8 cellular contexts compared by ENCODE assay signal in the genomic region with DNA sequence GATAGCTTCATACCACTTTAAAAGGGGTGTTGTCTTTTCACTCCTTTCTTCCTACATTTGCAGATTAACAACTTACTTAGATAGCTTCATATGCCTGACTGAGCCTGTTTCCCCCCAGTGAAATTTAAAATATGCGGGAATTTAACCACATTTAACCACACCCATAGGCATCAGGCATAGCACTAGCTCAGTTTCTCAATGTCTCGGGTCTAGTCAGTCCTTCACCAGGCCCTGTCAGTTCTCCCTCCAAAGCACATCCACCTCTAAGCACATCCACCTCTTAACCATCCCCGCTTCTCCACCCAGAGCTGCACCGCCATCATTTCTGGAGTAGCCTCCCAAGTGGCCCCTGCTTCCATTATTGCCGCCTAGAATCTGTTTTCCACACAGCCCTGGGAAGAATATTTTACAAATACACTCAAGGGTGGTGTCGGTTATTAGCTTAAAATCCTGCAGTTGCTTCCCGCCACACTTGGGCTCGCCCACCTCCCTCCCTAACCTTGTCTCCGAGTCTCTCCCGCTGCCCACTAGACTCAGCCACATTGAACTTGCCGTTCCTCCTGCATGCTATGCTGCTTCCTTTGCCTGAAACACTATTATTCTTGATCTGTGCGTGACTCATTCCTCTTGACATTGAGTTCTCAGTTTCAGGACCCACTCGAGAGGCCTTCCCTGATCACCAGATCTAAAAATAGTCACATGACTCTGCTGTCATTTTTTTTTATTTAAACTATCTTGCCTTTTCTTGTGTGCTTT.
A peak's percentile ranks its signal among the peaks of the same experiment; 100 is the strongest.
DNase-seq lines count a peak whose midpoint lies in the region; ATAC-seq, FAIRE-seq and TF ChIP-seq lines count a peak whose summit lies in the region.

No MANE protein-coding gene starts in this region.

- no peak overlapping the region for H2BK5ac ChIP-seq in H9 (ENCODE audit: insufficient read length, low read length)

- H3K79me2 ChIP-seq in PC-9 (ENCODE audit: low read depth) (no peaks in the 10 kb centered on the region), fibroblast of lung (ENCODE audit: control insufficient read depth, insufficient read depth, low read length) (peaks cover 62% of the 10 kb centered on the region), H9 (ENCODE audit: insufficient read depth, low read length) (no peaks in the 10 kb centered on the region; the same call in 1 of the 2 replicates)

- H3K4me1 Mint-ChIP-seq in activated CD8-positive, alpha-beta memory T cell treated with anti-CD3 and anti-CD28 coated beads, Interleukin-2, amount 10 ng/mL, durations not matched to agents 7 days and 5 days, result peaks cover 22% of the 10 kb centered on the region
- H3K4me1 Mint-ChIP-seq in H9, result peaks cover 19 to 27% of the 10 kb centered on the region in 2 experiments

- no peak overlapping the region for H3K14ac ChIP-seq in H9 (ENCODE audit: insufficient read depth, low read length)

- no peak overlapping the region for H4K5ac ChIP-seq in H9 (ENCODE audit: insufficient read length, low read depth, low read length)

- no peak for DNase-seq in activated CD8-positive, alpha-beta memory T cell treated with anti-CD3 and anti-CD28 coated beads, Interleukin-2, amount 10 ng/mL, durations not matched to agents 7 days and 5 days
- DNase-seq in activated CD8-positive, alpha-beta memory T cell treated with anti-CD3 and anti-CD28 coated beads, Interleukin-2, amount 50 U/mL, for 48 hours, result no peak
- DNase-seq in PC-9 (peak; percentile 60 to 71), fibroblast of lung (ENCODE audit: low read depth in 2 of 2) (peak; percentile 72 to 94), H9 (no peak), pancreas (no peak)
- DNase-seq in stimulated activated CD4-positive, alpha-beta T cell treated with anti-CD3 and anti-CD28 coated beads, Interleukin-4, amount 100 ng/mL, for 4 hours, result peak; percentile 4 to 6

- H3K9me3 Mint-ChIP-seq in activated CD8-positive, alpha-beta memory T cell treated with anti-CD3 and anti-CD28 coated beads, Interleukin-2, amount 10 ng/mL, durations not matched to agents 7 days and 5 days (ENCODE audit: low read depth), result no peaks in the 10 kb centered on the region
- no peaks in the 10 kb centered on the region; a peak in 1 of 5 replicates for H3K9me3 Mint-ChIP-seq in H9

- H3K36me3 Mint-ChIP-seq in activated CD8-positive, alpha-beta memory T cell treated with anti-CD3 and anti-CD28 coated beads, Interleukin-2, amount 10 ng/mL, durations not matched to agents 7 days and 5 days, result no peaks in the 10 kb centered on the region
- H3K36me3 Mint-ChIP-seq in H9 (ENCODE audit: insufficient read depth in 1 of 3, low read depth in 3 of 3), result peaks cover 12 to 13% (median 12%) of the 10 kb centered on the region in 3 experiments; a peak in 6 of 7 replicates

- H3K23me2 ChIP-seq in H9 (ENCODE audit: insufficient read length, low read depth, low read length, poor library complexity, severe bottlenecking), result no peaks in the 10 kb centered on the region

- H3K9me3 ChIP-seq in PC-9 (ENCODE audit: insufficient read depth, low read depth) (no peaks in the 10 kb centered on the region), fibroblast of lung (ENCODE audit: control insufficient read depth, insufficient read depth, low read depth, low read length) (no peaks in the 10 kb centered on the region), H9 (ENCODE audit: control insufficient read depth, low read depth, low read length) (no peaks in the 10 kb centered on the region), pancreas (no peaks in the 10 kb centered on the region)

- no peak overlapping the region for H2BK20ac ChIP-seq in H9 (ENCODE audit: low read depth, low read length, poor library complexity, severe bottlenecking)

- H3K4me3 ChIP-seq in PC-9 (no peak overlapping the region), fibroblast of lung (replicated peaks in 1 of 4; ENCODE audit: control extremely low read depth in 1 of 4, insufficient read depth in 1 of 4, low read depth in 3 of 4, low read length in 4 of 4) (no peak overlapping the region), pancreas (no peak overlapping the region)

- no peak overlapping the region for H2BK15ac ChIP-seq in H9 (ENCODE audit: low read depth, low read length)

- no peak overlapping the region for H3K4me2 ChIP-seq in PC-9
- H3K4me2 ChIP-seq in fibroblast of lung (ENCODE audit: extremely low read depth, insufficient read depth, low read length), result peak overlapping the region; percentile 38
- no peak overlapping the region for H3K4me2 ChIP-seq in H9 (ENCODE audit: insufficient read depth, insufficient read length, low read length)

- H3K4me3 Mint-ChIP-seq in activated CD8-positive, alpha-beta memory T cell treated with anti-CD3 and anti-CD28 coated beads, Interleukin-2, amount 10 ng/mL, durations not matched to agents 7 days and 5 days, result no peak overlapping the region
- H3K4me3 Mint-ChIP-seq in H9, result no peak overlapping the region

- no peak overlapping the region for H2BK120ac ChIP-seq in H9 (ENCODE audit: low read depth, low read length, poor library complexity, severe bottlenecking)

- H3K9ac ChIP-seq in fibroblast of lung (ENCODE audit: insufficient read depth, low read length) (no peak overlapping the region), H9 (ENCODE audit: extremely low read depth, insufficient read length, low read length) (no peak overlapping the region)

- H3K23ac ChIP-seq in H9 (ENCODE audit: insufficient read length, low read depth, low read length), result no peak overlapping the region

- H3K18ac ChIP-seq in H9 (ENCODE audit: insufficient read length, low read depth, low read length), result no peak overlapping the region

- H3K4me1 ChIP-seq in PC-9 (replicated peaks; ENCODE audit: insufficient read depth) (peaks cover 19% of the 10 kb centered on the region), fibroblast of lung (ENCODE audit: control insufficient read depth, extremely low read depth, insufficient read depth, low read length) (peaks cover 11% of the 10 kb centered on the region), H9 (ENCODE audit: insufficient read depth, low read length) (peaks cover 2% of the 10 kb centered on the region; the same call in 1 of the 2 replicates), pancreas (peaks cover 0 to 6% (median 3%) of the 10 kb centered on the region in 3 donors)

- TSS peak; percentile 90 for BruUV-seq in PC-9 (replicated peaks; lab: Mats Ljungman, UMichigan)

- H3K79me1 ChIP-seq in H9 (ENCODE audit: insufficient read depth, low read depth, low read length, poor library complexity, severe bottlenecking), result no peaks in the 10 kb centered on the region

- no peak overlapping the region for H2AK5ac ChIP-seq in H9 (ENCODE audit: insufficient read length, low read length)

- H3K36me3 ChIP-seq in PC-9 (ENCODE audit: low read depth), result no peaks in the 10 kb centered on the region
- peaks cover 11% of the 10 kb centered on the region for H3K36me3 ChIP-seq in fibroblast of lung (ENCODE audit: control insufficient read depth, insufficient read depth, low read length)
- H3K36me3 ChIP-seq in pancreas, result no peaks in the 10 kb centered on the region

- peaks cover 10% of the 10 kb centered on the region; the same call in 1 of the 2 replicates for H3F3A ChIP-seq in PC-9 (ENCODE audit: insufficient read depth, low read depth)

- no peak overlapping the region for H3T11ph ChIP-seq in H9 (ENCODE audit: low read length)

- H3K27ac ChIP-seq in PC-9 (no peak overlapping the region), fibroblast of lung (ENCODE audit: insufficient read depth, low read length) (peak overlapping the region; percentile 53), H9 (ENCODE audit: insufficient read length, low read depth, low read length) (no peak overlapping the region), pancreas (peak overlapping the region in 1 of 4 donors; percentile 12)

- H3K27me3 ChIP-seq in PC-9 (ENCODE audit: insufficient read depth, low read depth) (no peaks in the 10 kb centered on the region), fibroblast of lung (ENCODE audit: control insufficient read depth, insufficient read depth, low read length) (no peaks in the 10 kb centered on the region), H9 (ENCODE audit: insufficient read depth, low read length) (no peaks in the 10 kb centered on the region), pancreas (no peaks in the 10 kb centered on the region)

- intact Hi-C loops in PC-9 (cut with micrococcal nuclease; ENCODE audit: unreplicated experiment) (loop anchor here (1.0 to 10.0 kb wide), 8 partner anchors 35 to 407 kb away; a partner anchor contains a TSS), pancreas (cut with DNase I) (loop anchor here in 1 of 3 donors (10.0 kb wide), 1 partner anchor 140 kb away; no protein-coding TSS in a partner anchor)

- H3K27ac Mint-ChIP-seq in activated CD8-positive, alpha-beta memory T cell treated with anti-CD3 and anti-CD28 coated beads, Interleukin-2, amount 10 ng/mL, durations not matched to agents 7 days and 5 days, result no peak overlapping the region
- H3K27ac Mint-ChIP-seq in H9, result peak overlapping the region in 1 of 3 experiments; percentile 71; a peak in 3 of 7 replicates

- H4K20me1 ChIP-seq in PC-9 (ENCODE audit: insufficient read depth) (no peaks in the 10 kb centered on the region), fibroblast of lung (ENCODE audit: control insufficient read depth, extremely low read depth, insufficient read depth, low read length) (no peaks in the 10 kb centered on the region), H9 (ENCODE audit: control insufficient read depth, insufficient read depth, insufficient read length) (no peaks in the 10 kb centered on the region)

- no peak overlapping the region for H3K56ac ChIP-seq in H9 (ENCODE audit: insufficient read length, low read depth, low read length)

- H3K4ac ChIP-seq in H9 (ENCODE audit: low read depth, low read length), result no peak overlapping the region

- no peak overlapping the region for H2BK12ac ChIP-seq in H9 (ENCODE audit: insufficient read length, low read depth, low read length)

- POLR2A ChIA-PET in PC-9 (lab: Charles Lee; ENCODE audit: unreplicated experiment), result interaction anchor here (0.6 to 1.1 kb wide), 12 partner anchors 34 to 1031 kb away, joined by 3 to 6 read pairs (median 5); no protein-coding TSS in a partner anchor

- TF ChIP-seq CTCF in PC-9 (conservative IDR thresholded peaks at IDR 0.05), result no peak
- TF ChIP-seq CTCF in fibroblast of lung (conservative IDR thresholded peaks at IDR 0.05 in 1 of 2, IDR thresholded peaks at IDR 0.05 in 1 of 2; ENCODE audit: low read depth in 1 of 2, low read length in 2 of 2), result no peak
- TF ChIP-seq CTCF in H9 (conservative IDR thresholded peaks at IDR 0.05), result no peak
- TF ChIP-seq CTCF in pancreas (IDR thresholded peaks at IDR 0.05), result no peak

- CTCF ChIA-PET in activated CD8-positive, alpha-beta memory T cell treated with anti-CD3 and anti-CD28 coated beads, Interleukin-2, amount 10 ng/mL, durations not matched to agents 7 days and 5 days (lab: Charles Lee), result interaction anchor here (0.5 to 5.8 kb wide), 15 partner anchors 12 to 512 kb away, joined by 3 to 87 read pairs (median 5); no protein-coding TSS in a partner anchor
- CTCF ChIA-PET in PC-9 (lab: Charles Lee), result interaction anchor here (0.5 to 1.4 kb wide), 13 partner anchors 33 to 417 kb away, joined by 3 to 6 read pairs (median 4); a partner anchor contains a TSS

- no CpG with 5 or more reads among the region's 13 CpGs for WGBS in H9 (ENCODE audit: extremely low coverage, insufficient read length, low lambda C conversion rate)
- WGBS in pancreas, 2 donors, result 83 to 86% methylated on average over 13 of the region's 13 CpGs

- H2AFZ ChIP-seq in PC-9, result no peak overlapping the region
- no peak overlapping the region for H2AFZ ChIP-seq in fibroblast of lung (ENCODE audit: low read length)
- H2AFZ ChIP-seq in H9 (ENCODE audit: low read length), result no peak overlapping the region

- H3K9me2 ChIP-seq in PC-9 (ENCODE audit: insufficient read depth), result no peaks in the 10 kb centered on the region

- no peak overlapping the region for H4K8ac ChIP-seq in H9 (replicated peaks; ENCODE audit: insufficient read length, low read depth, low read length)

- peak; percentile 37 for ATAC-seq in activated CD8-positive, alpha-beta memory T cell treated with anti-CD3 and anti-CD28 coated beads, Interleukin-2, amount 10 ng/mL, durations not matched to agents 7 days and 5 days
- peak; percentile 51 for ATAC-seq in HG02885 (IDR thresholded peaks at IDR 0.05; ENCODE audit: poor library complexity, unreplicated experiment)
- ATAC-seq in pancreas, result no peak

- FAIRE-seq in pancreas (lab: Jason Lieb, UNC), result no peak

- no peak overlapping the region for H4K91ac ChIP-seq in H9 (ENCODE audit: insufficient read length, low read depth, low read length)

- H3K27me3 Mint-ChIP-seq in activated CD8-positive, alpha-beta memory T cell treated with anti-CD3 and anti-CD28 coated beads, Interleukin-2, amount 10 ng/mL, durations not matched to agents 7 days and 5 days, result peaks cover 6% of the 10 kb centered on the region
- no peaks in the 10 kb centered on the region for H3K27me3 Mint-ChIP-seq in H9 (ENCODE audit: low read depth)

Comparison
In these comparisons a context has a peak if more than half of its experiments do, and no peak if none do; other contexts are left out.
1. ATAC-seq: peak in activated CD8-positive, alpha-beta memory T cell treated with anti-CD3 and anti-CD28 coated beads, Interleukin-2, amount 10 ng/mL, durations not matched to agents 7 days and 5 days (single experiment) and HG02885 (single experiment); none in pancreas (0 of 4).
2. DNase-seq: peak in PC-9 (2 of 2), fibroblast of lung (2 of 2) and stimulated activated CD4-positive, alpha-beta T cell treated with anti-CD3 and anti-CD28 coated beads, Interleukin-4, amount 100 ng/mL, for 4 hours (2 of 2); none in activated CD8-positive, alpha-beta memory T cell treated with anti-CD3 and anti-CD28 coated beads, Interleukin-2, amount 10 ng/mL, durations not matched to agents 7 days and 5 days (single experiment), activated CD8-positive, alpha-beta memory T cell treated with anti-CD3 and anti-CD28 coated beads, Interleukin-2, amount 50 U/mL, for 48 hours (single experiment), H9 (single experiment) and pancreas (0 of 6).